Comparison of ENCODE assay signal across 8 cellular contexts in genomic region chrX:3713937-3714434, GRCh38. TPM values are rescaled to one million over a fixed set of nuclear protein-coding genes. Genes with fewer than 3 reads are reported as not detected.
DNase-seq lines count a peak whose midpoint lies in the region; ATAC-seq, FAIRE-seq and TF ChIP-seq lines count a peak whose summit lies in the region.

No MANE protein-coding gene starts in this region.

- peak overlapping the region; percentile 61; the same call in 1 of the 2 replicates for H3K9ac ChIP-seq in SK-N-SH

- TF ChIP-seq POLR2A in gastroesophageal sphincter (IDR thresholded peaks at IDR 0.05), result no peak

- H4K20me1 ChIP-seq in SK-N-SH (ENCODE audit: insufficient read depth), result no peaks in the 10 kb centered on the region

- POLR2A ChIA-PET in SK-N-SH (lab: Yijun Ruan, JAX), result no interaction called here

- peak overlapping the region; percentile 81 for H3K4me2 ChIP-seq in SK-N-SH

- peaks cover 11% of the 10 kb centered on the region for H3K79me2 ChIP-seq in SK-N-SH (ENCODE audit: insufficient read depth)

- ATAC-seq in gastroesophageal sphincter (no peak), HG03442 (IDR thresholded peaks at IDR 0.05; ENCODE audit: unreplicated experiment) (no peak), HG03460 (IDR thresholded peaks at IDR 0.05; ENCODE audit: unreplicated experiment) (no peak)

- H3K27ac ChIP-seq in SK-N-SH (ENCODE audit: low read depth in 2 of 2, low read length in 1 of 2) (no peak overlapping the region), gastroesophageal sphincter (peak overlapping the region in 3 of 4 donors; percentile 58 to 79 (median 64)), small intestine (ENCODE audit: low read depth in 1 of 2, low read length in 1 of 2) (peak overlapping the region; percentile 5 to 70)

- H3K27me3 ChIP-seq in H7 (ENCODE audit: control insufficient read depth, insufficient read depth, low read length), result peaks cover 8% of the 10 kb centered on the region
- H3K27me3 ChIP-seq in SK-N-SH (ENCODE audit: insufficient read depth), result peaks cover 15% of the 10 kb centered on the region; the same call in 1 of the 2 replicates
- H3K27me3 ChIP-seq in gastroesophageal sphincter, result no peaks in the 10 kb centered on the region
- H3K27me3 ChIP-seq in small intestine (ENCODE audit: control insufficient read depth in 2 of 2, insufficient read depth in 2 of 2, low read length in 2 of 2), result no peaks in the 10 kb centered on the region

- no peaks in the 10 kb centered on the region for H3F3A ChIP-seq in SK-N-SH (replicated peaks; ENCODE audit: insufficient read depth)

- no peak for FAIRE-seq in small intestine (lab: Jason Lieb, UNC)

- no peaks in the 10 kb centered on the region for H3K9me3 ChIP-seq in SK-N-SH
- no peaks in the 10 kb centered on the region for H3K9me3 ChIP-seq in gastroesophageal sphincter
- no peaks in the 10 kb centered on the region for H3K9me3 ChIP-seq in small intestine (ENCODE audit: control insufficient read depth, low read depth)

- H3K9me2 ChIP-seq in SK-N-SH, result no peaks in the 10 kb centered on the region

- CTCF ChIA-PET in SK-N-SH (lab: Yijun Ruan, JAX), result no interaction called here

- H3K4me1 ChIP-seq in SK-N-SH (ENCODE audit: control insufficient read depth in 1 of 2, insufficient read depth in 2 of 2, low read depth in 1 of 2, low read length in 1 of 2) (no peaks in the 10 kb centered on the region; a peak in 1 of 4 replicates), gastroesophageal sphincter (no peaks in the 10 kb centered on the region), small intestine (ENCODE audit: control insufficient read depth in 2 of 2, insufficient read depth in 1 of 2, low read depth in 1 of 2, low read length in 1 of 2) (no peaks in the 10 kb centered on the region)

- H3K4me3 ChIP-seq in H7 (ENCODE audit: insufficient read depth, low read depth, low read length) (peak overlapping the region; percentile 60), SK-N-SH (ENCODE audit: low read depth in 2 of 2, low read length in 1 of 2) (peak overlapping the region; percentile 65 to 66), gastroesophageal sphincter (peak overlapping the region; percentile 50 to 68), small intestine (ENCODE audit: low read depth in 1 of 2, low read length in 2 of 2) (peak overlapping the region; percentile 36 to 93)

- 22% methylated on average over 12 of the region's 15 CpGs for WGBS in SK-N-SH (ENCODE audit: low lambda C conversion rate)
- 0 to 8% methylated on average over 8 to 10 of the region's 15 CpGs for WGBS in gastroesophageal sphincter (ENCODE audit: low coverage in 1 of 2), 2 donors
- WGBS in small intestine, 3 donors, result 4 to 10% (median 5%) methylated on average over 15 of the region's 15 CpGs

- peak; percentile 72 for DNase-seq in H7
- peak; percentile 23 for DNase-seq in SK-N-SH
- DNase-seq in small intestine, result no peak
- DNase-seq in kidney glomerular epithelial cell (lab: John Stamatoyannopoulos, UW), result no peak
- DNase-seq in NCI-H1436 (lab: John Stamatoyannopoulos, UW), result no peak

- H3K36me3 ChIP-seq in H7 (replicated peaks; ENCODE audit: control insufficient read depth, insufficient read depth, low read length) (no peaks in the 10 kb centered on the region), SK-N-SH (replicated peaks in 1 of 2; ENCODE audit: control insufficient read depth in 1 of 2, insufficient read depth in 2 of 2, low read length in 1 of 2) (no peaks in the 10 kb centered on the region), gastroesophageal sphincter (no peaks in the 10 kb centered on the region), small intestine (ENCODE audit: control insufficient read depth in 2 of 2, insufficient read depth in 2 of 2, low read length in 2 of 2) (no peaks in the 10 kb centered on the region)

- TF ChIP-seq EP300 in SK-N-SH (IDR thresholded peaks at IDR 0.05; ENCODE audit: borderline replicate concordance in 1 of 2, low read depth in 1 of 2, low read length in 1 of 2), result no peak
- no peak for TF ChIP-seq EP300 in gastroesophageal sphincter (IDR thresholded peaks at IDR 0.05)

- TF ChIP-seq CTCF in SK-N-SH (IDR thresholded peaks at IDR 0.05) (no peak), gastroesophageal sphincter (IDR thresholded peaks at IDR 0.05) (no peak)

- no peak for TF ChIP-seq RAD21 in SK-N-SH (IDR thresholded peaks at IDR 0.05; ENCODE audit: low read length)

- H2AFZ ChIP-seq in SK-N-SH (ENCODE audit: low read depth), result peak overlapping the region; percentile 92

TF ChIP-seq in SK-N-SH, 30 proteins besides CTCF, POLR2A, EP300 and RAD21 (continues in another document):
- TF ChIP-seq ELF1 (IDR thresholded peaks at IDR 0.05) (no peak), MAX (IDR thresholded peaks at IDR 0.05; ENCODE audit: low read depth) (no peak), GABPA (IDR thresholded peaks at IDR 0.05; ENCODE audit: low read depth) (no peak), MXI1 (IDR thresholded peaks at IDR 0.05; ENCODE audit: low read depth, low read length) (no peak), TCF12 (IDR thresholded peaks at IDR 0.05) (no peak), PBX3 (IDR thresholded peaks at IDR 0.05) (no peak), SIN3A (IDR thresholded peaks at IDR 0.05; ENCODE audit: borderline replicate concordance, low read depth, low read length) (no peak), RFX5 (IDR thresholded peaks at IDR 0.05; ENCODE audit: low read length) (no peak), NRF1 (IDR thresholded peaks at IDR 0.05; ENCODE audit: low read depth, low read length) (no peak), SMC3 (IDR thresholded peaks at IDR 0.05; ENCODE audit: low read depth, low read length) (no peak), IRF3 (IDR thresholded peaks at IDR 0.05; ENCODE audit: low read depth, low read length) (no peak), FOSL2 (IDR thresholded peaks at IDR 0.05; ENCODE audit: borderline replicate concordance, low read depth) (no peak), FOXJ3 (CRISPR knock-in tag; IDR thresholded peaks at IDR 0.05) (no peak), REST (IDR thresholded peaks at IDR 0.05; ENCODE audit: low read depth, low read length) (no peak)

RNA-seq across cellular contexts. Expression of gene PRKX, which starts 0.5 kb away (rescaled TPM):
- 61.2 and 63.7 TPM in 2 replicates for total RNA-seq in H7 (2014; rRNA removed; shearing (Covaris generic))
- polyA plus RNA-seq in SK-N-SH (2012; rRNA removed), result 6.5 and 7.3 TPM in 2 replicates
- 9.3 and 10.3 TPM in 2 replicates for polyA plus RNA-seq in SK-N-SH (2012; cell fraction: cytosol; rRNA removed)
- 6.4 and 8.3 TPM in 2 replicates for polyA plus RNA-seq in SK-N-SH (2012; cell fraction: nucleus; rRNA removed)
- 10 to 100 TPM in 1 of 4 donors, 1 to 10 TPM in 3; 3.5 to 10.5 (median 4.4) TPM for total RNA-seq in gastroesophageal sphincter
- 1 to 10 TPM; 2.2 to 8.6 (median 3.5) TPM for polyA plus RNA-seq in small intestine

Comparison
In these comparisons a context has a peak if more than half of its experiments do, and no peak if none do; other contexts are left out.
1. DNase-seq: peak in H7 (single experiment) and SK-N-SH (single experiment); none in small intestine (single experiment), kidney glomerular epithelial cell (single experiment) and NCI-H1436 (single experiment).
2. H3K27ac ChIP-seq: peak in gastroesophageal sphincter (3 of 4) and small intestine (2 of 2); none in SK-N-SH (0 of 2).
3. Peak in every context shown above with its lines, with median percentiles within 50 percentile points of each other: H3K4me3 ChIP-seq.